Comparison of ENCODE assay signal across 19 cellular contexts in genomic region chr1:241440904-241441303, GRCh38.
DNase-seq lines count a peak whose midpoint lies in the region; ATAC-seq, FAIRE-seq and TF ChIP-seq lines count a peak whose summit lies in the region.
"Had no signal": no experiment of that assay in that cellular context is flagged by ENCODE, and none has a peak within 500 bp of the region (broad histone marks: within the 10 kb centered on the region; RNA-seq: fewer than 3 reads in every experiment).

No MANE protein-coding gene starts in this region.

- H4K91ac ChIP-seq in IMR-90 (ENCODE audit: insufficient read depth, low read depth, low read length): no peak overlapping the region

- no peak overlapping the region for H2AFZ ChIP-seq in IMR-90 (replicated peaks; ENCODE audit: low read length, poor library complexity)
- H2AFZ ChIP-seq in endothelial cell of umbilical vein (ENCODE audit: low read depth, low read length): peak overlapping the region; percentile 73
- H2AFZ ChIP-seq: GM23338 had no signal

- H3K36me3 ChIP-seq in IMR-90 (ENCODE audit: control insufficient read depth, insufficient read depth, low read length) (no peaks in the 10 kb centered on the region), endothelial cell of umbilical vein (ENCODE audit: control insufficient read depth in 2 of 2, extremely low read depth in 1 of 2, insufficient read depth in 2 of 2, low read length in 2 of 2) (no peaks in the 10 kb centered on the region), aorta (ENCODE audit: control insufficient read depth in 1 of 2, insufficient read depth in 2 of 2, low read length in 1 of 2) (no peaks in the 10 kb centered on the region)
- H3K36me3 ChIP-seq: HAP-1 had no signal

- H3K79me2 ChIP-seq in endothelial cell of umbilical vein (ENCODE audit: control insufficient read depth, insufficient read depth, low read length): no peaks in the 10 kb centered on the region

- H3K4ac ChIP-seq in IMR-90 (ENCODE audit: low read depth, low read length): no peak overlapping the region

- H3K18ac ChIP-seq in IMR-90 (ENCODE audit: low read depth, low read length): no peak overlapping the region

- H3K9ac ChIP-seq in IMR-90 (ENCODE audit: low read depth, low read length) (no peak overlapping the region), endothelial cell of umbilical vein (replicated peaks; ENCODE audit: extremely low read depth, insufficient read depth, low read length) (no peak overlapping the region)

- H3K79me1 ChIP-seq in IMR-90 (ENCODE audit: low read depth in 1 of 2, low read length in 2 of 2): no peaks in the 10 kb centered on the region

- H3K27me3 ChIP-seq in IMR-90 (ENCODE audit: control insufficient read depth, insufficient read depth, low read length) (no peaks in the 10 kb centered on the region; the same call in 1 of the 2 replicates), endothelial cell of umbilical vein (ENCODE audit: control insufficient read depth in 2 of 2, insufficient read depth in 2 of 2, low read length in 2 of 2) (no peaks in the 10 kb centered on the region), aorta (ENCODE audit: control insufficient read depth in 1 of 2, insufficient read depth in 2 of 2, low read length in 1 of 2) (no peaks in the 10 kb centered on the region)

- H3K9me3 ChIP-seq in IMR-90 (ENCODE audit: control insufficient read depth, insufficient read depth, low read length): peaks cover 2% of the 10 kb centered on the region; the same call in 1 of the 2 replicates
- no peaks in the 10 kb centered on the region for H3K9me3 ChIP-seq in endothelial cell of umbilical vein (replicated peaks; ENCODE audit: control insufficient read depth, insufficient read depth, low read length)
- no peaks in the 10 kb centered on the region for H3K9me3 ChIP-seq in aorta (ENCODE audit: control insufficient read depth, low read length)
- H3K9me3 ChIP-seq: HAP-1 had no signal

- dilution Hi-C loops in IMR-90 (cut with HindIII; ENCODE audit: low sequenced_read_pairs, unreplicated experiment) (no loop called here), endothelial cell of umbilical vein (cut with MboI; ENCODE audit: extremely low pct_ligation_motif_present, low sequenced_read_pairs) (no loop called here)

- no CpG with 5 or more reads among the region's 2 CpGs for WGBS in IMR-90 (ENCODE audit: extremely low coverage in 2 of 2, insufficient read length in 1 of 2), 2 experiments
- WGBS in aorta, 2 donors: 29 to 41% methylated on average over 2 of the region's 2 CpGs

- no peak overlapping the region for H2AK9ac ChIP-seq in IMR-90 (replicated peaks; ENCODE audit: low read depth, low read length, poor library complexity)

- no peak overlapping the region for H2BK5ac ChIP-seq in IMR-90 (ENCODE audit: low read depth, low read length, poor library complexity, severe bottlenecking)

- ATAC-seq in IMR-90 (ENCODE audit: low read depth) (no peak), aorta (ENCODE audit: low FRiP score) (peak; percentile 11)
- ATAC-seq: GM12878, GM23338 had no signal

- H2AK5ac ChIP-seq in IMR-90 (ENCODE audit: low read depth, low read length): no peak overlapping the region

- DNase-seq in HCEC 1CT (peak; percentile 34), IMR-90 (peak; percentile 21), endothelial cell of umbilical vein (ENCODE audit: low read depth, low spot score) (no peak), aorta (no peak), DMS153 (lab: John Stamatoyannopoulos, UW) (no peak), retina (no peak), DMS 273 treated with DMSO at 0.1 percent for 48 hours (lab: John Stamatoyannopoulos, UW) (no peak), GDM1 (lab: John Stamatoyannopoulos, UW) (no peak)
- DNase-seq: C1 segment of cervical spinal cord; Calu3; CD4-positive, alpha-beta memory T cell; COR-L47; DMS79 had no signal

- no peak overlapping the region for H4K8ac ChIP-seq in IMR-90 (ENCODE audit: low read depth in 2 of 2, low read length in 2 of 2)

- H4K5ac ChIP-seq in IMR-90 (ENCODE audit: low read depth, low read length): no peak overlapping the region

- no peak overlapping the region for H2BK15ac ChIP-seq in IMR-90 (ENCODE audit: low read depth, low read length)

- H2BK20ac ChIP-seq in IMR-90 (ENCODE audit: low read depth, low read length): no peak overlapping the region

- intact Hi-C loops in IMR-90 (cut with micrococcal nuclease): no loop called here
- intact Hi-C loops in endothelial cell of umbilical vein (cut with micrococcal nuclease): no loop called here
- intact Hi-C loops in aorta (cut with DNase I): no loop called here

- no peak overlapping the region for H3K23ac ChIP-seq in IMR-90 (ENCODE audit: low read depth, low read length)

- H3K9me1 ChIP-seq in IMR-90 (ENCODE audit: insufficient read depth, low read length) (no peaks in the 10 kb centered on the region), endothelial cell of umbilical vein (replicated peaks; ENCODE audit: control insufficient read depth, extremely low read depth, insufficient read depth, low read length) (no peaks in the 10 kb centered on the region)

- H3K56ac ChIP-seq in IMR-90 (ENCODE audit: extremely low read depth, insufficient read depth, low read length): no peak overlapping the region

- TF ChIP-seq CTCF in IMR-90 (conservative IDR thresholded peaks at IDR 0.05; ENCODE audit: low read depth, low read length): no peak
- TF ChIP-seq CTCF in endothelial cell of umbilical vein (IDR thresholded peaks at IDR 0.05; ENCODE audit: extremely low read depth in 1 of 2, insufficient read depth in 1 of 2, low read depth in 1 of 2, low read length in 2 of 2): no peak

- H2BK120ac ChIP-seq in IMR-90 (ENCODE audit: low read depth, low read length): no peak overlapping the region

- H3K4me3 ChIP-seq in IMR-90 (ENCODE audit: insufficient read depth, low read depth, low read length) (no peak overlapping the region), endothelial cell of umbilical vein (replicated peaks in 1 of 3; ENCODE audit: insufficient read depth in 1 of 3, low read depth in 1 of 3, low read length in 3 of 3) (no peak overlapping the region), aorta (ENCODE audit: low read length in 2 of 2) (no peak overlapping the region)
- H3K4me3 ChIP-seq: GM12878, HAP-1 had no signal

- no peak for TF ChIP-seq RAD21 in IMR-90 (IDR thresholded peaks at IDR 0.05; ENCODE audit: low read length)

- FAIRE-seq in endothelial cell of umbilical vein (lab: Jason Lieb, UNC): no peak
- FAIRE-seq: G401.6, GM12878, GM18507, H54 had no signal

- in situ Hi-C loops in IMR-90 (cut with MboI; ENCODE audit: low sequenced_read_pairs): no loop called here

- H3K4me2 ChIP-seq in IMR-90 (ENCODE audit: low read depth, low read length): no peak overlapping the region
- H3K4me2 ChIP-seq in endothelial cell of umbilical vein (ENCODE audit: insufficient read depth, low read length): no peak overlapping the region

- H3K4me1 ChIP-seq in IMR-90 (ENCODE audit: control insufficient read depth, insufficient read depth, low read length): no peaks in the 10 kb centered on the region
- peaks cover 4% of the 10 kb centered on the region for H3K4me1 ChIP-seq in endothelial cell of umbilical vein (ENCODE audit: control insufficient read depth, extremely low read depth, insufficient read depth, low read length)
- no peaks in the 10 kb centered on the region for H3K4me1 ChIP-seq in aorta (ENCODE audit: control insufficient read depth in 1 of 2, insufficient read depth in 2 of 2, low read length in 2 of 2)
- H3K4me1 ChIP-seq: HAP-1 had no signal

- POLR2A ChIA-PET in IMR-90 (lab: Charles Lee; ENCODE audit: unreplicated experiment) (no interaction called here), endothelial cell of umbilical vein (lab: Charles Lee) (no interaction called here)

- H3K27ac ChIP-seq in IMR-90 (ENCODE audit: insufficient read depth, low read length) (no peak overlapping the region), endothelial cell of umbilical vein (ENCODE audit: insufficient read depth, low read depth, low read length) (no peak overlapping the region), aorta (ENCODE audit: low read depth in 1 of 2, low read length in 2 of 2) (no peak overlapping the region)

- H3K14ac ChIP-seq in IMR-90 (replicated peaks; ENCODE audit: low read depth, low read length): no peak overlapping the region

- no peaks in the 10 kb centered on the region for H4K20me1 ChIP-seq in IMR-90 (ENCODE audit: insufficient read depth, low read length)
- no peaks in the 10 kb centered on the region for H4K20me1 ChIP-seq in endothelial cell of umbilical vein (replicated peaks; ENCODE audit: control insufficient read depth, extremely low read depth, insufficient read depth, low read length)

- BruUV-seq in IMR-90 (replicated peaks; lab: Mats Ljungman, UMichigan) (no TSS peak), endothelial cell of umbilical vein (replicated peaks; lab: Mats Ljungman, UMichigan) (no TSS peak)

- CTCF ChIA-PET in IMR-90 (lab: Yijun Ruan, JAX) (no interaction called here), endothelial cell of umbilical vein (lab: Charles Lee) (no interaction called here)

- TF ChIP-seq POLR2A in IMR-90 (IDR thresholded peaks at IDR 0.05; ENCODE audit: low read depth, low read length): no peak
- no peak for TF ChIP-seq POLR2A in endothelial cell of umbilical vein (IDR thresholded peaks at IDR 0.05; ENCODE audit: low read depth, low read length)

TF ChIP-seq in IMR-90, 13 proteins besides CTCF, POLR2A, EP300 and RAD21 (continues in another document):
- TF ChIP-seq ELK1 (IDR thresholded peaks at IDR 0.05; ENCODE audit: borderline replicate concordance, low read depth, low read length) (no peak), MAFK (IDR thresholded peaks at IDR 0.05; ENCODE audit: low read depth, low read length) (no peak)

TF ChIP-seq in endothelial cell of umbilical vein, 7 proteins besides CTCF, POLR2A, EP300 and RAD21:
- TF ChIP-seq EZH2 (IDR thresholded peaks at IDR 0.05; ENCODE audit: borderline replicate concordance, low read depth, low read length, severe bottlenecking) (no peak), FOS (IDR thresholded peaks at IDR 0.05; ENCODE audit: borderline replicate concordance, insufficient read depth, low read length) (peak; percentile 50)

Comparison
In these comparisons a context has a peak if more than half of its experiments do, and no peak if none do; other contexts are left out.
1. DNase-seq: peak in HCEC 1CT (single experiment) and IMR-90 (single experiment); none in endothelial cell of umbilical vein (single experiment), aorta (0 of 2), DMS153 (single experiment), retina (single experiment), DMS 273 treated with DMSO at 0.1 percent for 48 hours (single experiment) and GDM1 (single experiment).